Comparison of ENCODE assay signal across 23 cellular contexts in genomic region chr21:24988941-24989340, GRCh38.
"Had no signal": no experiment of that assay in that cellular context is flagged by ENCODE, and none has a peak within 500 bp of the region (broad histone marks: within the 10 kb centered on the region; RNA-seq: fewer than 3 reads in every experiment).

No MANE protein-coding gene starts in this region.

- H3K4me1 ChIP-seq: colonic mucosa, esophagus muscularis mucosa, foreskin keratinocyte, gastrocnemius medialis, gastroesophageal sphincter, heart left ventricle, heart right ventricle had no signal

- H3K27ac ChIP-seq: colonic mucosa, coronary artery, dorsolateral prefrontal cortex, epithelial cell of prostate, esophagus muscularis mucosa, esophagus squamous epithelium, foreskin keratinocyte, gastrocnemius medialis, gastroesophageal sphincter, heart left ventricle, heart right ventricle had no signal

- H3K9me3 ChIP-seq: colonic mucosa, esophagus muscularis mucosa, esophagus squamous epithelium, gastrocnemius medialis, gastroesophageal sphincter, heart left ventricle had no signal

- H3K36me3 ChIP-seq: colonic mucosa, esophagus muscularis mucosa, esophagus squamous epithelium, gastrocnemius medialis, gastroesophageal sphincter, heart left ventricle, heart right ventricle had no signal

- H3K4me3 ChIP-seq: colonic mucosa, coronary artery, dorsolateral prefrontal cortex, esophagus muscularis mucosa, esophagus squamous epithelium, gastrocnemius medialis, gastroesophageal sphincter, heart left ventricle, heart right ventricle had no signal

- DNase-seq: colonic mucosa; cortex of kidney; dermis blood vessel endothelial cell; dorsolateral prefrontal cortex; effector CD4-positive, alpha-beta T cell; effector CD8-positive, alpha-beta T cell; effector memory CD4-positive, alpha-beta T cell; effector memory CD8-positive, alpha-beta T cell; endodermal cell; erythroblast; esophagus squamous epithelium; foreskin fibroblast; foreskin keratinocyte; foreskin melanocyte; gastrocnemius medialis; glutamatergic neuron; head of caudate nucleus; heart left ventricle; heart right ventricle had no signal

- H3K27me3 ChIP-seq: colonic mucosa, dorsolateral prefrontal cortex, esophagus muscularis mucosa, esophagus squamous epithelium, foreskin keratinocyte, gastrocnemius medialis, gastroesophageal sphincter, heart left ventricle, heart right ventricle had no signal
